Comparison of ENCODE assay signal across 8 cellular contexts in the genomic region with DNA sequence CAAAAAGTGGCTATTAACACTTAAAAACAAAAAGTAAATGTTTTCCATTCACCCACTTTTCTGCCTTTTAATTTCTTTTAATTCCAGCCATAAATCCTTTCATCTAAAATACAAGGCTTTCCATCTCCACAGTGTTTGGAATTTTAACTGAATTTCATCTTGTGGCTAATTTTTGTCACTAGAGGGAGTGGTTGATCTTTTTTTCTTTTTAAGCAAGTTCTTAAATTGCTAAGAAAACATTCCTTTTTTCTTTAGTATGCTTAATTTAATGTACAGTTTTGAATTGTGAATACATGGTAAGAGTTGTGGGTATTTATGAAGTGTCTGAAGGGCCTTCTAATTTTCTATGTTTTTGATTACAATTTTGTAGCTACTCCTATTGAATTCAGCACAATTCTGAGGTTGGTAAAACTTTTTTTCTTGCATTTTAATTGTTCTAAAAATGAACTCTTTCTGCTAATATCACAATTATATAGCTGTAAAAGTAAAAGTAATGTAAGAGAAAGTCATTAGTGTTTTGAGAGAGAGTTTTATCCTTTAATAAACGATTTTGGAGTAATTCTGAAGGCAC. TPM values are rescaled to one million over a fixed set of nuclear protein-coding genes. Genes with fewer than 3 reads are reported as not detected.
A peak's percentile ranks its signal among the peaks of the same experiment; 100 is the strongest.
DNase-seq lines count a peak whose midpoint lies in the region; ATAC-seq and TF ChIP-seq lines count a peak whose summit lies in the region.

No MANE protein-coding gene starts in this region.

- H3K4me3 Mint-ChIP-seq in activated T-cell treated with anti-CD3 and anti-CD28 coated beads, Interleukin-2, amount 50 U/mL, for 4 hours: no peak overlapping the region

- H3K9me3 Mint-ChIP-seq in activated T-cell treated with anti-CD3 and anti-CD28 coated beads, Interleukin-2, amount 50 U/mL, for 4 hours: no peaks in the 10 kb centered on the region

- DNase-seq in COR-L47 (lab: John Stamatoyannopoulos, UW) (peak; percentile 21), Karpas-422 (peak; percentile 53), brain microvascular endothelial cell (no peak), myocyte (ENCODE audit: low read depth) (peak; percentile 57), occipital lobe (lab: John Stamatoyannopoulos, UW) (no peak)
- no peak for DNase-seq in activated T-cell treated with anti-CD3 and anti-CD28 coated beads, Interleukin-2, amount 50 U/mL, for 4 hours

- H4K20me1 ChIP-seq in Karpas-422 (ENCODE audit: insufficient read depth, low read depth, low read length): no peaks in the 10 kb centered on the region

- H3K9ac ChIP-seq in Karpas-422 (ENCODE audit: low read length): no peak overlapping the region

- TF ChIP-seq CTCF in brain microvascular endothelial cell (IDR thresholded peaks at IDR 0.05; ENCODE audit: low read depth, low read length, missing control alignments): peak; percentile 40

- no peak for ATAC-seq in activated T-cell treated with anti-CD3 and anti-CD28 coated beads, Interleukin-2, amount 50 U/mL, for 4 hours
- no peak for ATAC-seq in HG02642 (IDR thresholded peaks at IDR 0.05; ENCODE audit: poor library complexity, unreplicated experiment)
- no peak for ATAC-seq in HG03342 (IDR thresholded peaks at IDR 0.05; ENCODE audit: unreplicated experiment)

- H3K27me3 Mint-ChIP-seq in activated T-cell treated with anti-CD3 and anti-CD28 coated beads, Interleukin-2, amount 50 U/mL, for 4 hours (ENCODE audit: low read depth): no peaks in the 10 kb centered on the region

- no peaks in the 10 kb centered on the region for H3K4me1 ChIP-seq in Karpas-422 (ENCODE audit: low read length)

- H3K36me3 Mint-ChIP-seq in activated T-cell treated with anti-CD3 and anti-CD28 coated beads, Interleukin-2, amount 50 U/mL, for 4 hours (ENCODE audit: insufficient read depth): peaks cover 4% of the 10 kb centered on the region

- H3K4me3 ChIP-seq in Karpas-422 (ENCODE audit: low read length) (no peak overlapping the region), brain microvascular endothelial cell (ENCODE audit: low read depth, low read length) (no peak overlapping the region)

- peaks cover 13% of the 10 kb centered on the region for H3K4me1 Mint-ChIP-seq in activated T-cell treated with anti-CD3 and anti-CD28 coated beads, Interleukin-2, amount 50 U/mL, for 4 hours (ENCODE audit: low read depth)

- no peaks in the 10 kb centered on the region for H3K9me2 ChIP-seq in Karpas-422 (replicated peaks; ENCODE audit: insufficient read depth, low read length)

- H3K36me3 ChIP-seq in Karpas-422 (ENCODE audit: insufficient read depth, low read length) (no peaks in the 10 kb centered on the region), brain microvascular endothelial cell (replicated peaks) (no peaks in the 10 kb centered on the region)

- H3K79me2 ChIP-seq in Karpas-422 (ENCODE audit: low read length): no peaks in the 10 kb centered on the region

- H3K27me3 ChIP-seq in Karpas-422 (ENCODE audit: low read length): no peaks in the 10 kb centered on the region
- no peaks in the 10 kb centered on the region for H3K27me3 ChIP-seq in brain microvascular endothelial cell (replicated peaks)

- in situ Hi-C loops in brain microvascular endothelial cell (cut with HindIII; ENCODE audit: low pct_ligation_motif_present, low sequenced_read_pairs): loop anchor here (25.0 kb wide), 2 partner anchors 232 to 332 kb away; no protein-coding TSS in a partner anchor

- no peaks in the 10 kb centered on the region for H3K9me3 ChIP-seq in Karpas-422 (ENCODE audit: low read length)

- no peak overlapping the region for H3K27ac ChIP-seq in Karpas-422 (ENCODE audit: low read length)
- H3K27ac ChIP-seq in brain microvascular endothelial cell: no peak overlapping the region

- H3K4me2 ChIP-seq in Karpas-422 (ENCODE audit: low read depth, low read length, poor library complexity, severe bottlenecking): no peak overlapping the region

- no peak overlapping the region for H2AFZ ChIP-seq in Karpas-422 (ENCODE audit: low read length)

RNA-seq across cellular contexts. Expression of a gene that starts 54.9 kb away (rescaled TPM):
- 3.3 and 7.0 TPM in 2 replicates for total RNA-seq in Karpas-422 (2014; rRNA removed; shearing (Covaris generic); ENCODE audit: low replicate concordance)
- total RNA-seq in myocyte: 24.6 and 29.6 TPM in 2 replicates
- polyA plus RNA-seq in myocyte (2012): 9.0 TPM
- total RNA-seq in activated T-cell treated with anti-CD3 and anti-CD28 coated beads, Interleukin-2, amount 50 U/mL, for 4 hours: 10 to 100 TPM; 21.4 to 41.1 (median 30.5) TPM
- total RNA-seq in occipital lobe: 260 TPM

Comparison
In these comparisons a context has a peak if more than half of its experiments do, and no peak if none do; other contexts are left out.
1. DNase-seq: peak in COR-L47 (single experiment), Karpas-422 (single experiment) and myocyte (single experiment); none in brain microvascular endothelial cell (single experiment), activated T-cell treated with anti-CD3 and anti-CD28 coated beads, Interleukin-2, amount 50 U/mL, for 4 hours (single experiment) and occipital lobe (single experiment).